In the genomic region with DNA sequence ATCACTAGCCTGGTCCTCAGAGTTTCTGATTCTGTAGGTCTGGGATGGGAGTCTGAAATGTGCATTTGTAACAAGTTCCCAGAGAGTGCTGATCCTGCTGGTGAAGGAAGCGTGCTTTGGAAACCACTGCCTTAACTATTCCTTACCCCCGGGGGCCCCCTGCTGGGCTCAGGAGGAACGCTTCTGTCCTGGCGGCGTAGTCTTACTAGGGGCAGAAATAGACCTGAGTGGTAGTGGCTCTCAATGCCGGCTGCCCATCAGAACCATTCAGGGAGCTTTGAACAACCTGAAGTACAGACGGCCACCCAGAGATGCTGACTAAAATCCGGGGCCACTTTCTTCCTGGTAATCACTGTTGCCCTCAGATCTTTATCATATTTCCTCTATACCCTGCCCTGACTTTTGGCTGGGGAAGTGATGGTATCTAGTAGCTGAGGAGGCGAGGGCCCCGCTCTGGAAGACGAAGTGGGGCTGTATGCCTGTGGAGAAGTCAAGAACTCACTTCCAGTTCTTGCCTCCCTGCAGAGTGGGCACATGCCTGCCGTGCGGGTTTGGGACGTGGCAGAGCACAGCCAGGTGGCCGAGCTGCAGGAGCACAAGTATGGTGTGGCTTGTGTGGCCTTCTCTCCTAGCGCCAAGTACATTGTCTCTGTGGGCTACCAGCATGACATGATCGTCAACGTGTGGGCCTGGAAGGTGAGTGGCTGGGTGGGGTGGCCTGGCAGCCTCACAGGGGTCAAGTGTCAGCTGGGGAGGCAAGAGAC, we compare ENCODE assay signal across 8 cellular contexts. TPM values are rescaled to one million over a fixed set of nuclear protein-coding genes. Genes with fewer than 3 reads are reported as not detected.
A peak's percentile ranks its signal among the peaks of the same experiment; 100 is the strongest.
DNase-seq lines count a peak whose midpoint lies in the region; ATAC-seq and TF ChIP-seq lines count a peak whose summit lies in the region.

No MANE protein-coding gene starts in this region.

- H3F3A ChIP-seq in GM23338 (replicated peaks; ENCODE audit: low read depth) = no peaks in the 10 kb centered on the region

- H3K4me3 ChIP-seq in BE2C (ENCODE audit: low read depth, low read length) (no peak overlapping the region), GM23338 (no peak overlapping the region), left lung (no peak overlapping the region)

- H3K4me3 Mint-ChIP-seq in GM23338 (no peak overlapping the region), chondrocyte (ENCODE audit: unreplicated experiment) (no peak overlapping the region)

- H3K9me2 ChIP-seq in GM23338 (ENCODE audit: insufficient read depth) = no peaks in the 10 kb centered on the region

- no peaks in the 10 kb centered on the region for H4K20me1 ChIP-seq in GM23338 (replicated peaks; ENCODE audit: insufficient read depth)

- no peaks in the 10 kb centered on the region for H3K9me3 ChIP-seq in BE2C
- H3K9me3 ChIP-seq in left lung = no peaks in the 10 kb centered on the region

- H3K27ac Mint-ChIP-seq in GM23338 (no peak overlapping the region), chondrocyte (ENCODE audit: unreplicated experiment) (no peak overlapping the region)

- no peak overlapping the region for H3K4me2 ChIP-seq in GM23338

- intact Hi-C loops in left lung (cut with DNase I) = loop anchor here in 1 of 2 donors (5.0 kb wide), 1 partner anchor 39 kb away; the partner anchor contains the start of gene MAPKBP1

- H3K27me3 ChIP-seq in BE2C (no peaks in the 10 kb centered on the region), GM23338 (ENCODE audit: insufficient read depth) (no peaks in the 10 kb centered on the region), left lung (no peaks in the 10 kb centered on the region)

- H3K36me3 Mint-ChIP-seq in GM23338 (ENCODE audit: low read depth) (no peaks in the 10 kb centered on the region; the same call in 2 of the 3 replicates), chondrocyte (ENCODE audit: low read depth) (peaks cover 23% of the 10 kb centered on the region)

- H3K9me3 Mint-ChIP-seq in GM23338 = no peaks in the 10 kb centered on the region; the same call in 2 of the 3 replicates
- H3K9me3 Mint-ChIP-seq in chondrocyte (ENCODE audit: low read depth) = no peaks in the 10 kb centered on the region

- H3K27me3 Mint-ChIP-seq in GM23338 (ENCODE audit: insufficient read depth, low read depth, poor library complexity) (peaks cover 5% of the 10 kb centered on the region), chondrocyte (ENCODE audit: low read depth) (no peaks in the 10 kb centered on the region)

- H3K4me1 ChIP-seq in BE2C (peaks cover 2% of the 10 kb centered on the region; the same call in 1 of the 2 replicates), GM23338 (ENCODE audit: insufficient read depth) (no peaks in the 10 kb centered on the region), left lung (peaks cover 0 to 19% of the 10 kb centered on the region in 2 donors)

- H3K36me3 ChIP-seq in BE2C (peaks cover 3% of the 10 kb centered on the region; the same call in 1 of the 2 replicates), GM23338 (ENCODE audit: insufficient read depth) (no peaks in the 10 kb centered on the region), left lung (peaks cover 0 to 52% of the 10 kb centered on the region in 2 donors)

- H3K27ac ChIP-seq in GM23338 (ENCODE audit: low read depth) = no peak overlapping the region
- H3K27ac ChIP-seq in left lung = no peak overlapping the region

- H3K4me1 Mint-ChIP-seq in GM23338 (peaks cover 9% of the 10 kb centered on the region; the same call in 2 of the 3 replicates), chondrocyte (ENCODE audit: low read depth) (no peaks in the 10 kb centered on the region)

- DNase-seq in BE2C (peak; percentile 88), GM23338 (ENCODE audit: low spot score) (peak; percentile 95), NCI-H446 treated with DMSO at 0.1 percent for 48 hours (lab: John Stamatoyannopoulos, UW) (peak; percentile 26), chondrocyte (ENCODE audit: low spot score) (no peak), left lung (peak; percentile 84 to 92)
- DNase-seq in activated CD4-positive, alpha-beta T cell treated with anti-CD3 and anti-CD28 coated beads for 4 hours = peak; percentile 67 to 77
- DNase-seq in stimulated activated CD4-positive, alpha-beta T cell treated with anti-CD3 and anti-CD28 coated beads, TNF-alpha, amount 100 ng/mL, for 1 hour (ENCODE audit: low read depth in 3 of 3, low spot score in 1 of 3) = peak; percentile 29 to 69 (median 41)

- no peaks in the 10 kb centered on the region for H3K79me2 ChIP-seq in GM23338 (replicated peaks; ENCODE audit: insufficient read depth)

- TF ChIP-seq CTCF in BE2C (IDR thresholded peaks at IDR 0.05; ENCODE audit: low read depth, low read length) (peak; percentile 96), GM23338 (conservative IDR thresholded peaks at IDR 0.05; ENCODE audit: low read depth in 2 of 2) (peak; percentile 87 to 88), chondrocyte (IDR thresholded peaks at IDR 0.05) (peak; percentile 89), left lung (IDR thresholded peaks at IDR 0.05) (peak; percentile 84 to 88)

- H2AFZ ChIP-seq in GM23338 = no peak overlapping the region; the same call in 1 of the 2 replicates

- ATAC-seq in GM23338 (peak; percentile 89), left lung (peak; percentile 95), GM21360 (IDR thresholded peaks at IDR 0.05; ENCODE audit: unreplicated experiment) (no peak)

TF ChIP-seq in GM23338, 12 proteins besides CTCF, POLR2A, EP300 and RAD21:
- TF ChIP-seq STAT1 (IDR thresholded peaks at IDR 0.05; ENCODE audit: unreplicated experiment) (no peak), ETS1 (IDR thresholded peaks at IDR 0.05) (no peak), ZNF331 (CRISPR knock-in tag; IDR thresholded peaks at IDR 0.05; ENCODE audit: low read depth) (no peak)
- TF ChIP-seq, protein P1, sequence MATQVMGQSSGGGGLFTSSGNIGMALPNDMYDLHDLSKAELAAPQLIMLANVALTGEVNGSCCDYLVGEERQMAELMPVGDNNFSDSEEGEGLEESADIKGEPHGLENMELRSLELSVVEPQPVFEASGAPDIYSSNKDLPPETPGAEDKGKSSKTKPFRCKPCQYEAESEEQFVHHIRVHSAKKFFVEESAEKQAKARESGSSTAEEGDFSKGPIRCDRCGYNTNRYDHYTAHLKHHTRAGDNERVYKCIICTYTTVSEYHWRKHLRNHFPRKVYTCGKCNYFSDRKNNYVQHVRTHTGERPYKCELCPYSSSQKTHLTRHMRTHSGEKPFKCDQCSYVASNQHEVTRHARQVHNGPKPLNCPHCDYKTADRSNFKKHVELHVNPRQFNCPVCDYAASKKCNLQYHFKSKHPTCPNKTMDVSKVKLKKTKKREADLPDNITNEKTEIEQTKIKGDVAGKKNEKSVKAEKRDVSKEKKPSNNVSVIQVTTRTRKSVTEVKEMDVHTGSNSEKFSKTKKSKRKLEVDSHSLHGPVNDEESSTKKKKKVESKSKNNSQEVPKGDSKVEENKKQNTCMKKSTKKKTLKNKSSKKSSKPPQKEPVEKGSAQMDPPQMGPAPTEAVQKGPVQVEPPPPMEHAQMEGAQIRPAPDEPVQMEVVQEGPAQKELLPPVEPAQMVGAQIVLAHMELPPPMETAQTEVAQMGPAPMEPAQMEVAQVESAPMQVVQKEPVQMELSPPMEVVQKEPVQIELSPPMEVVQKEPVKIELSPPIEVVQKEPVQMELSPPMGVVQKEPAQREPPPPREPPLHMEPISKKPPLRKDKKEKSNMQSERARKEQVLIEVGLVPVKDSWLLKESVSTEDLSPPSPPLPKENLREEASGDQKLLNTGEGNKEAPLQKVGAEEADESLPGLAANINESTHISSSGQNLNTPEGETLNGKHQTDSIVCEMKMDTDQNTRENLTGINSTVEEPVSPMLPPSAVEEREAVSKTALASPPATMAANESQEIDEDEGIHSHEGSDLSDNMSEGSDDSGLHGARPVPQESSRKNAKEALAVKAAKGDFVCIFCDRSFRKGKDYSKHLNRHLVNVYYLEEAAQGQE (IDR thresholded peaks at IDR 0.05; ENCODE audit: unreplicated experiment) = no peak

RNA-seq across cellular contexts. Expression of gene JMJD7, which starts 16.3 kb away (rescaled TPM):
- polyA plus RNA-seq in BE2C (2012; ENCODE audit: insufficient read depth, insufficient read length, low read depth) = 9.2 TPM
- 8.5 and 13.8 TPM in 2 replicates for total RNA-seq in GM23338 (2014; rRNA removed; shearing (Covaris generic))
- polyA plus RNA-seq in GM23338 (2016; fragmentation: Nextera tagmentation; extraction: Ambion mirVana) = 8.2 and 9.2 TPM in 2 replicates
- total RNA-seq in chondrocyte (4.9 to 5.4 TPM (median 5.2 TPM) in 3 replicates), left lung (10 to 100 TPM; 19.5 to 26.4 TPM)

RNA-seq across cellular contexts. Expression of gene PLA2G4B, which starts 27.0 kb away (rescaled TPM):
- 2.7 TPM for polyA plus RNA-seq in BE2C (2012; ENCODE audit: insufficient read depth, insufficient read length, low read depth)
- 3.4 and 4.4 TPM in 2 replicates for total RNA-seq in GM23338 (2014; rRNA removed; shearing (Covaris generic))
- 9.5 and 9.6 TPM in 2 replicates for polyA plus RNA-seq in GM23338 (2016; fragmentation: Nextera tagmentation; extraction: Ambion mirVana)
- 2.1 to 3.4 TPM (median 2.9 TPM) in 3 replicates for total RNA-seq in chondrocyte
- 1 to 10 TPM; 9.2 to 9.3 TPM for total RNA-seq in left lung

RNA-seq across cellular contexts. Expression of gene MAPKBP1, which starts 37.3 kb away (rescaled TPM):
- polyA plus RNA-seq in BE2C (2012; ENCODE audit: insufficient read depth, insufficient read length, low read depth) = 9.4 TPM
- 8.9 and 10.2 TPM in 2 replicates for total RNA-seq in GM23338 (2014; rRNA removed; shearing (Covaris generic))
- polyA plus RNA-seq in GM23338 (2016; fragmentation: Nextera tagmentation; extraction: Ambion mirVana) = 1.9 and 2.7 TPM in 2 replicates
- total RNA-seq in chondrocyte (24.9 to 36.6 TPM (median 27.2 TPM) in 3 replicates), left lung (10 to 100 TPM; 22.8 to 25.4 TPM)
